ENCODE assay signal across 18 cellular contexts in genomic region chr2:430280-431040, GRCh38.
A peak's percentile ranks its signal among the peaks of the same experiment; 100 is the strongest.
DNase-seq lines count a peak whose midpoint lies in the region; ATAC-seq, FAIRE-seq and TF ChIP-seq lines count a peak whose summit lies in the region.
"Had no signal": no experiment of that assay in that cellular context is flagged by ENCODE, and none has a peak within 500 bp of the region (broad histone marks: within the 10 kb centered on the region; RNA-seq: fewer than 3 reads in every experiment).

No MANE protein-coding gene starts in this region.

- no peak for DNase-seq in CD4-positive, alpha-beta memory T cell
- no peak for DNase-seq in activated naive CD8-positive, alpha-beta T cell treated with anti-CD3 and anti-CD28 coated beads, Interleukin-2, amount 10 ng/mL, durations not matched to agents 7 days and 5 days
- no peak for DNase-seq in natural killer cell treated with Interleukin-12 subunit alpha and Interleukin-12 subunit beta and Interleukin-15 and Interleukin-18, amount 100 ng/mL, for 72 hours (ENCODE audit: low spot score)
- DNase-seq in stimulated activated CD4-positive, alpha-beta T cell treated with anti-CD3 and anti-CD28 coated beads, Interleukin-2, amount 100 ng/mL, for 24 hours: no peak
- DNase-seq in endodermal cell (no peak), GM19239 (ENCODE audit: insufficient read length, low spot score) (no peak)
- DNase-seq: amniotic stem cell, foreskin melanocyte, NCI-H1930, NCI-H524, SJCRH30 had no signal

- no peaks in the 10 kb centered on the region for H3K27me3 ChIP-seq in CD4-positive, alpha-beta memory T cell (ENCODE audit: insufficient read depth, low read length)
- no peaks in the 10 kb centered on the region for H3K27me3 ChIP-seq in endodermal cell (ENCODE audit: control insufficient read depth, insufficient read depth, low read length, poor library complexity, severe bottlenecking)
- H3K27me3 ChIP-seq: right atrium auricular region, tibial nerve had no signal

- peak overlapping the region; percentile 74 to 94 (median 92) for H3K27ac Mint-ChIP-seq in CD4-positive, alpha-beta memory T cell
- peak overlapping the region; percentile 79 to 97 (median 90) for H3K27ac Mint-ChIP-seq in IgD-negative memory B cell
- peak overlapping the region; percentile 89 for H3K27ac Mint-ChIP-seq in activated naive CD8-positive, alpha-beta T cell treated with anti-CD3 and anti-CD28 coated beads, Interleukin-2, amount 10 ng/mL, durations not matched to agents 7 days and 5 days
- H3K27ac Mint-ChIP-seq in natural killer cell treated with Interleukin-12 subunit alpha and Interleukin-12 subunit beta and Interleukin-15 and Interleukin-18, amount 100 ng/mL, for 72 hours: peak overlapping the region; percentile 87
- H3K27ac Mint-ChIP-seq in endodermal cell: no peak overlapping the region
- H3K27ac Mint-ChIP-seq: nephron had no signal

- H3K36me3 ChIP-seq in CD4-positive, alpha-beta memory T cell (ENCODE audit: insufficient read depth, low read length): no peaks in the 10 kb centered on the region
- H3K36me3 ChIP-seq in endodermal cell (ENCODE audit: control insufficient read depth, insufficient read depth, low read length): no peaks in the 10 kb centered on the region
- H3K36me3 ChIP-seq: right atrium auricular region, SJCRH30, tibial nerve had no signal

- H3K4me3 ChIP-seq in CD4-positive, alpha-beta memory T cell (ENCODE audit: low read length in 2 of 2): peak overlapping the region; percentile 44 to 57
- H3K4me3 ChIP-seq in endodermal cell (ENCODE audit: low read length): no peak overlapping the region
- H3K4me3 ChIP-seq: right atrium auricular region, SJCRH30 had no signal

- POLR2A ChIA-PET in CD4-positive, alpha-beta memory T cell (lab: Charles Lee; ENCODE audit: partially characterized antibody): interaction anchor here (0.5 to 2.2 kb wide), 7 partner anchors 8 to 254 kb away, joined by 3 to 24 read pairs (median 7); no protein-coding TSS in a partner anchor
- POLR2A ChIA-PET in activated naive CD8-positive, alpha-beta T cell treated with anti-CD3 and anti-CD28 coated beads, Interleukin-2, amount 10 ng/mL, durations not matched to agents 7 days and 5 days (lab: Charles Lee): no interaction called here

- peaks cover 22 to 30% (median 26%) of the 10 kb centered on the region in 4 donors for H3K4me1 Mint-ChIP-seq in CD4-positive, alpha-beta memory T cell
- H3K4me1 Mint-ChIP-seq in IgD-negative memory B cell (peaks cover 22 to 30% (median 24%) of the 10 kb centered on the region in 3 donors), endodermal cell (peaks cover 8% of the 10 kb centered on the region)
- peaks cover 19% of the 10 kb centered on the region for H3K4me1 Mint-ChIP-seq in activated naive CD8-positive, alpha-beta T cell treated with anti-CD3 and anti-CD28 coated beads, Interleukin-2, amount 10 ng/mL, durations not matched to agents 7 days and 5 days
- peaks cover 24 to 30% of the 10 kb centered on the region in 2 donors for H3K4me1 Mint-ChIP-seq in natural killer cell treated with Interleukin-12 subunit alpha and Interleukin-12 subunit beta and Interleukin-15 and Interleukin-18, amount 100 ng/mL, for 72 hours (ENCODE audit: low read depth in 2 of 2)

- H3K4me3 Mint-ChIP-seq in CD4-positive, alpha-beta memory T cell: peak overlapping the region; percentile 69 to 89 (median 82)
- H3K4me3 Mint-ChIP-seq in IgD-negative memory B cell (peak overlapping the region; percentile 74 to 94 (median 92)), endodermal cell (no peak overlapping the region)
- H3K4me3 Mint-ChIP-seq in activated naive CD8-positive, alpha-beta T cell treated with anti-CD3 and anti-CD28 coated beads, Interleukin-2, amount 10 ng/mL, durations not matched to agents 7 days and 5 days: peak overlapping the region; percentile 70
- H3K4me3 Mint-ChIP-seq in natural killer cell treated with Interleukin-12 subunit alpha and Interleukin-12 subunit beta and Interleukin-15 and Interleukin-18, amount 100 ng/mL, for 72 hours: peak overlapping the region; percentile 91
- H3K4me3 Mint-ChIP-seq: nephron had no signal

- H3K9me3 Mint-ChIP-seq in CD4-positive, alpha-beta memory T cell: no peaks in the 10 kb centered on the region
- no peaks in the 10 kb centered on the region for H3K9me3 Mint-ChIP-seq in IgD-negative memory B cell
- peaks cover 2% of the 10 kb centered on the region for H3K9me3 Mint-ChIP-seq in activated naive CD8-positive, alpha-beta T cell treated with anti-CD3 and anti-CD28 coated beads, Interleukin-2, amount 10 ng/mL, durations not matched to agents 7 days and 5 days
- H3K9me3 Mint-ChIP-seq in natural killer cell treated with Interleukin-12 subunit alpha and Interleukin-12 subunit beta and Interleukin-15 and Interleukin-18, amount 100 ng/mL, for 72 hours: no peaks in the 10 kb centered on the region
- no peaks in the 10 kb centered on the region for H3K9me3 Mint-ChIP-seq in endodermal cell
- H3K9me3 Mint-ChIP-seq: nephron had no signal

- CTCF ChIA-PET in CD4-positive, alpha-beta memory T cell (lab: Charles Lee; ENCODE audit: partially characterized antibody): interaction anchor here (1.0 to 1.5 kb wide), 3 partner anchors 8 to 37 kb away, joined by 3 to 6 read pairs (median 5); no protein-coding TSS in a partner anchor

- H3K9me3 ChIP-seq in CD4-positive, alpha-beta memory T cell (ENCODE audit: control insufficient read depth in 1 of 2, low read length in 2 of 2): no peaks in the 10 kb centered on the region
- H3K9me3 ChIP-seq in endodermal cell (ENCODE audit: control insufficient read depth, low read length): no peaks in the 10 kb centered on the region
- H3K9me3 ChIP-seq: right atrium auricular region, SJCRH30, tibial nerve had no signal

- ATAC-seq in activated naive CD8-positive, alpha-beta T cell treated with anti-CD3 and anti-CD28 coated beads, Interleukin-2, amount 10 ng/mL, durations not matched to agents 7 days and 5 days (ENCODE audit: low read depth): peak; percentile 28
- ATAC-seq in natural killer cell treated with Interleukin-12 subunit alpha and Interleukin-12 subunit beta and Interleukin-15 and Interleukin-18, amount 100 ng/mL, for 72 hours: peak; percentile 48 to 61
- ATAC-seq in HG02623 (IDR thresholded peaks at IDR 0.05; ENCODE audit: unreplicated experiment): no peak

- intact Hi-C loops in CD4-positive, alpha-beta memory T cell (cut with micrococcal nuclease): loop anchor here (1.0 kb wide), 1 partner anchor 8 kb away; no protein-coding TSS in a partner anchor

- H3K9ac ChIP-seq in endodermal cell (ENCODE audit: extremely low read depth, low read length, poor library complexity, severe bottlenecking): no peak overlapping the region

- WGBS in endodermal cell (ENCODE audit: insufficient coverage in 1 of 2, insufficient read length in 1 of 2), 2 experiments: 96 to 98% methylated on average over 18 to 20 of the region's 20 CpGs

- peak overlapping the region; percentile 36 for H3K27ac ChIP-seq in CD4-positive, alpha-beta memory T cell (ENCODE audit: low read depth, low read length)
- no peak overlapping the region for H3K27ac ChIP-seq in endodermal cell (ENCODE audit: low read depth, low read length)
- H3K27ac ChIP-seq: right atrium auricular region, SJCRH30 had no signal

- no peaks in the 10 kb centered on the region for H3K27me3 Mint-ChIP-seq in CD4-positive, alpha-beta memory T cell
- H3K27me3 Mint-ChIP-seq in IgD-negative memory B cell: no peaks in the 10 kb centered on the region
- no peaks in the 10 kb centered on the region for H3K27me3 Mint-ChIP-seq in activated naive CD8-positive, alpha-beta T cell treated with anti-CD3 and anti-CD28 coated beads, Interleukin-2, amount 10 ng/mL, durations not matched to agents 7 days and 5 days
- no peaks in the 10 kb centered on the region for H3K27me3 Mint-ChIP-seq in natural killer cell treated with Interleukin-12 subunit alpha and Interleukin-12 subunit beta and Interleukin-15 and Interleukin-18, amount 100 ng/mL, for 72 hours
- no peaks in the 10 kb centered on the region for H3K27me3 Mint-ChIP-seq in endodermal cell (ENCODE audit: insufficient read depth)

- no peaks in the 10 kb centered on the region for H3K36me3 Mint-ChIP-seq in CD4-positive, alpha-beta memory T cell
- H3K36me3 Mint-ChIP-seq in IgD-negative memory B cell: peaks cover 3% of the 10 kb centered on the region
- H3K36me3 Mint-ChIP-seq in activated naive CD8-positive, alpha-beta T cell treated with anti-CD3 and anti-CD28 coated beads, Interleukin-2, amount 10 ng/mL, durations not matched to agents 7 days and 5 days: no peaks in the 10 kb centered on the region
- no peaks in the 10 kb centered on the region for H3K36me3 Mint-ChIP-seq in natural killer cell treated with Interleukin-12 subunit alpha and Interleukin-12 subunit beta and Interleukin-15 and Interleukin-18, amount 100 ng/mL, for 72 hours
- no peaks in the 10 kb centered on the region for H3K36me3 Mint-ChIP-seq in endodermal cell (ENCODE audit: low read depth)

- FAIRE-seq in GM19239 (lab: Jason Lieb, UNC): no peak
- FAIRE-seq: endothelial cell of umbilical vein, TTC549 had no signal

- no peak for TF ChIP-seq CTCF in endodermal cell (conservative IDR thresholded peaks at IDR 0.05)

- peaks cover 25% of the 10 kb centered on the region for H3K4me1 ChIP-seq in CD4-positive, alpha-beta memory T cell (ENCODE audit: insufficient read depth, low read length)
- H3K4me1 ChIP-seq in endodermal cell (ENCODE audit: control insufficient read depth, insufficient read depth, low read length): no peaks in the 10 kb centered on the region
- H3K4me1 ChIP-seq: right atrium auricular region, SJCRH30, tibial nerve had no signal
